Comparison of ENCODE assay signal across 10 cellular contexts in genomic region chr3:150508401-150508800, GRCh38.
"Had no signal": no experiment of that assay in that cellular context is flagged by ENCODE, and none has a peak within 500 bp of the region (broad histone marks: within the 10 kb centered on the region; RNA-seq: fewer than 3 reads in every experiment).

No MANE protein-coding gene starts in this region.

- H3K4me1 Mint-ChIP-seq: IgD-negative memory B cell had no signal

- FAIRE-seq: HepG2 had no signal

- H3K9ac ChIP-seq: GM23248 had no signal

- DNase-seq: GM23248, GOT3, H7, HFFc6, KBM-7 had no signal

- H3K36me3 ChIP-seq: HAP-1 had no signal

- H3K27ac ChIP-seq: GM23248, HL-60 had no signal

- H3K36me3 Mint-ChIP-seq: IgD-negative memory B cell had no signal

- H3K4me3 ChIP-seq: GM23248, HAP-1 had no signal

- H2AFZ ChIP-seq: GM23248 had no signal

- H3K27ac Mint-ChIP-seq: HFFc6, IgD-negative memory B cell had no signal

- H3K4me3 Mint-ChIP-seq: HFFc6, IgD-negative memory B cell had no signal

- ATAC-seq: HCT116, HepG2 had no signal

- H3K9me3 ChIP-seq: HAP-1 had no signal
